ENCODE assay signal across 8 cellular contexts in the genomic region with DNA sequence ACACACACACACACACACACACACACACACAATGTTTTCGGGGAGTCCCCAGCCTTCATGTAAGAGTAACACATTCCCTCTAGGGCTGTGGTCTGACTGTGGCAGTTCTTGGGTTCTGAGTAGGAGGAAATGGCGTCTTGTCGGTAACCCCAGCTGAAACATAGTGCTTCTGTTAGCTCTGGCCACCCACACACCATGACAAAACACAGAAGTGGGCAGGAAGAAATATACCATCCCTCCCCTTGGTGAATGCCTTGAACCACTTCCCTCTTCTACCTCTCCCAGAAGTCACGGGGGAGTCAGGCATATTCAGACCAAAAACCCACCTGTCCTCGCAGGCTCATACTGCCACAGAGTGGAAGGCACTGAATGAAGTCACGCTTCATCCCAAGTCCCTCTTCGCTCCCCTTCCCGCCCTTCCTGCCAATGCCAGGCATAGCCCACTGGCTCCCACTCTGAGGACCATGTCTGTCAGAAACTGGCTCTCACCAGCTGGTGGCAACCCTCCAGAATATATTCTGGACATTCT. TPM values are rescaled to one million over a fixed set of nuclear protein-coding genes. Genes with fewer than 3 reads are reported as not detected.
A peak's percentile ranks its signal among the peaks of the same experiment; 100 is the strongest.
DNase-seq lines count a peak whose midpoint lies in the region; ATAC-seq and TF ChIP-seq lines count a peak whose summit lies in the region.

No MANE protein-coding gene starts in this region.

- no peak overlapping the region for H3K18ac ChIP-seq in mesendoderm (ENCODE audit: low read length)

- H3K9ac ChIP-seq in mesendoderm (ENCODE audit: low read length) = no peak overlapping the region

- POLR2A ChIA-PET in WTC11 (lab: Charles Lee) = no interaction called here

- peaks cover 0 to 29% (median 16%) of the 10 kb centered on the region in 4 donors for H3K4me1 Mint-ChIP-seq in CD4-positive, CD25-positive, alpha-beta regulatory T cell
- H3K4me1 Mint-ChIP-seq in neural crest cell = no peaks in the 10 kb centered on the region
- peaks cover 16% of the 10 kb centered on the region for H3K4me1 Mint-ChIP-seq in WTC11

- H3K9me3 ChIP-seq in CD4-positive, CD25-positive, alpha-beta regulatory T cell (ENCODE audit: control insufficient read depth in 2 of 2, low read length in 2 of 2) = no peaks in the 10 kb centered on the region
- no peaks in the 10 kb centered on the region for H3K9me3 ChIP-seq in esophagus squamous epithelium
- H3K9me3 ChIP-seq in left ventricle myocardium inferior (replicated peaks) = no peaks in the 10 kb centered on the region

- no peak overlapping the region for H3K4me3 ChIP-seq in CD4-positive, CD25-positive, alpha-beta regulatory T cell (ENCODE audit: low read depth, low read length)
- H3K4me3 ChIP-seq in esophagus squamous epithelium (no peak overlapping the region), mesendoderm (ENCODE audit: low read length) (no peak overlapping the region), left ventricle myocardium inferior (no peak overlapping the region)

- CTCF ChIA-PET in WTC11 (lab: Charles Lee) = interaction anchor here (0.8 to 10.8 kb wide), 9 partner anchors 12 to 140 kb away, joined by 3 to 99 read pairs (median 6); partner anchors contain the start of genes NXPH3 and SLC35B1

- H3K27ac Mint-ChIP-seq in CD4-positive, CD25-positive, alpha-beta regulatory T cell = peak overlapping the region in 2 of 3 donors; percentile 49 to 71
- peak overlapping the region; percentile 60 for H3K27ac Mint-ChIP-seq in neural crest cell (ENCODE audit: unreplicated experiment)
- no peak overlapping the region for H3K27ac Mint-ChIP-seq in WTC11

- no peaks in the 10 kb centered on the region for H3K79me1 ChIP-seq in mesendoderm (ENCODE audit: low read length)

- H3K23ac ChIP-seq in mesendoderm (ENCODE audit: low read length) = no peak overlapping the region

- peaks cover 6% of the 10 kb centered on the region for H3K4me1 ChIP-seq in CD4-positive, CD25-positive, alpha-beta regulatory T cell (ENCODE audit: control insufficient read depth, insufficient read depth, low read length, poor library complexity, severe bottlenecking)
- H3K4me1 ChIP-seq in esophagus squamous epithelium (peaks cover 5 to 30% (median 22%) of the 10 kb centered on the region in 3 donors), mesendoderm (ENCODE audit: control insufficient read depth, low read depth, low read length) (no peaks in the 10 kb centered on the region), left ventricle myocardium inferior (peaks cover 45% of the 10 kb centered on the region)

- H4K8ac ChIP-seq in mesendoderm (ENCODE audit: low read depth, low read length) = no peak overlapping the region

- H3K4me3 Mint-ChIP-seq in CD4-positive, CD25-positive, alpha-beta regulatory T cell = peak overlapping the region in 1 of 4 donors; percentile 58
- H3K4me3 Mint-ChIP-seq in neural crest cell = no peak overlapping the region
- no peak overlapping the region for H3K4me3 Mint-ChIP-seq in WTC11

- H3K79me2 ChIP-seq in mesendoderm (ENCODE audit: control insufficient read depth, insufficient read depth, low read length) = no peaks in the 10 kb centered on the region

- no peak overlapping the region for H2AK5ac ChIP-seq in mesendoderm (ENCODE audit: low read length)

- no peak overlapping the region for H4K5ac ChIP-seq in mesendoderm (ENCODE audit: low read length)

- H3K36me3 Mint-ChIP-seq in CD4-positive, CD25-positive, alpha-beta regulatory T cell = peaks cover 21% of the 10 kb centered on the region
- H3K36me3 Mint-ChIP-seq in neural crest cell (ENCODE audit: low read depth) (no peaks in the 10 kb centered on the region), WTC11 (peaks cover 8% of the 10 kb centered on the region)

- no peak overlapping the region for H2BK5ac ChIP-seq in mesendoderm (ENCODE audit: low read length)

- H3K27me3 ChIP-seq in CD4-positive, CD25-positive, alpha-beta regulatory T cell (ENCODE audit: control insufficient read depth, insufficient read depth, low read length) = no peaks in the 10 kb centered on the region
- H3K27me3 ChIP-seq in esophagus squamous epithelium = no peaks in the 10 kb centered on the region
- H3K27me3 ChIP-seq in mesendoderm (ENCODE audit: insufficient read depth, low read length, poor library complexity) = no peaks in the 10 kb centered on the region
- H3K27me3 ChIP-seq in left ventricle myocardium inferior (ENCODE audit: low read depth) = no peaks in the 10 kb centered on the region

- H2BK15ac ChIP-seq in mesendoderm (replicated peaks; ENCODE audit: low read depth) = no peak overlapping the region

- H3K4me2 ChIP-seq in mesendoderm (ENCODE audit: low read length) = no peak overlapping the region

- H3K56ac ChIP-seq in mesendoderm (ENCODE audit: low read length) = no peak overlapping the region

- no peak overlapping the region for H3K27ac ChIP-seq in CD4-positive, CD25-positive, alpha-beta regulatory T cell (ENCODE audit: insufficient read depth, low read length, poor library complexity, severe bottlenecking)
- H3K27ac ChIP-seq in esophagus squamous epithelium (peak overlapping the region in 1 of 4 donors; percentile 23), mesendoderm (ENCODE audit: low read depth, low read length) (no peak overlapping the region), left ventricle myocardium inferior (replicated peaks) (no peak overlapping the region)

- peaks cover 4% of the 10 kb centered on the region for H3K27me3 Mint-ChIP-seq in CD4-positive, CD25-positive, alpha-beta regulatory T cell
- peaks cover 18% of the 10 kb centered on the region for H3K27me3 Mint-ChIP-seq in neural crest cell (ENCODE audit: low read depth)
- no peaks in the 10 kb centered on the region; the same call in 1 of the 2 replicates for H3K27me3 Mint-ChIP-seq in WTC11 (ENCODE audit: low read depth)

- TF ChIP-seq CTCF in neural crest cell (conservative IDR thresholded peaks at IDR 0.05) (no peak), WTC11 (IDR thresholded peaks at IDR 0.05) (no peak), esophagus squamous epithelium (IDR thresholded peaks at IDR 0.05) (no peak), left ventricle myocardium inferior (IDR thresholded peaks at IDR 0.05; ENCODE audit: borderline replicate concordance) (no peak)

- intact Hi-C loops in esophagus squamous epithelium (cut with DNase I) = no loop called here
- intact Hi-C loops in left ventricle myocardium inferior (cut with micrococcal nuclease) = no loop called here

- DNase-seq in CD4-positive, CD25-positive, alpha-beta regulatory T cell = peak in 1 of 3 donors; percentile 69
- peak; percentile 70 for DNase-seq in activated CD8-positive, alpha-beta memory T cell treated with anti-CD3 and anti-CD28 coated beads, Interleukin-2, amount 50 U/mL, for 4 hours
- no peak for DNase-seq in neural crest cell (ENCODE audit: low read depth, low spot score)
- no peak for DNase-seq in WTC11 (ENCODE audit: low spot score)
- DNase-seq in esophagus squamous epithelium (lab: John Stamatoyannopoulos, UW) = no peak
- DNase-seq in mesendoderm = no peak
- DNase-seq in left ventricle myocardium inferior = no peak

- H2BK120ac ChIP-seq in mesendoderm (ENCODE audit: low read depth, low read length) = no peak overlapping the region

- peaks cover 18% of the 10 kb centered on the region for H3K36me3 ChIP-seq in CD4-positive, CD25-positive, alpha-beta regulatory T cell (ENCODE audit: control insufficient read depth, insufficient read depth, low read length)
- H3K36me3 ChIP-seq in esophagus squamous epithelium (peaks cover under 1 to 16% (median 10%) of the 10 kb centered on the region in 3 donors), mesendoderm (ENCODE audit: control insufficient read depth, insufficient read depth, low read length) (peaks cover 4% of the 10 kb centered on the region), left ventricle myocardium inferior (peaks cover 17% of the 10 kb centered on the region)

- H3K4ac ChIP-seq in mesendoderm (ENCODE audit: low read depth, low read length) = no peak overlapping the region

- no peak for TF ChIP-seq POLR2A in esophagus squamous epithelium (IDR thresholded peaks at IDR 0.05)

- WGBS in esophagus squamous epithelium, 2 donors = 44 to 61% methylated on average over 8 of the region's 8 CpGs
- WGBS in mesendoderm (ENCODE audit: extremely low coverage, insufficient coverage, low lambda C conversion rate) = no CpG with 5 or more reads among the region's 8 CpGs

- ATAC-seq in CD4-positive, CD25-positive, alpha-beta regulatory T cell (ENCODE audit: low read depth in 2 of 2) = peak; percentile 43 to 56
- ATAC-seq in HG03442 (IDR thresholded peaks at IDR 0.05; ENCODE audit: unreplicated experiment) = peak; percentile 66
- ATAC-seq in WTC11 = no peak

- no peaks in the 10 kb centered on the region for H3K9me3 Mint-ChIP-seq in CD4-positive, CD25-positive, alpha-beta regulatory T cell
- H3K9me3 Mint-ChIP-seq in neural crest cell (no peaks in the 10 kb centered on the region), WTC11 (no peaks in the 10 kb centered on the region)

RNA-seq across cellular contexts. Expression of gene SLC35B1, which starts 11.5 kb away (rescaled TPM):
- 51.8 TPM for total RNA-seq in CD4-positive, CD25-positive, alpha-beta regulatory T cell
- 10 to 100 TPM; 28.2 to 38.8 (median 34.1) TPM for polyA plus RNA-seq in CD4-positive, CD25-positive, alpha-beta regulatory T cell
- total RNA-seq in neural crest cell = 78.7 and 89.6 TPM in 2 replicates
- 43.7 to 55.9 TPM (median 45.0 TPM) in 3 replicates for total RNA-seq in WTC11 (2021)
- 10 to 100 TPM; 32.4 to 68.5 (median 36.2) TPM for total RNA-seq in esophagus squamous epithelium
- polyA plus RNA-seq in mesendoderm (2013, experiment 1 of 2) = 59.4 TPM
- polyA plus RNA-seq in mesendoderm (2013, experiment 2 of 2) = 58.0 TPM
- 53.4 TPM for total RNA-seq in left ventricle myocardium inferior

RNA-seq across cellular contexts. Expression of gene SPOP, which starts 18.4 kb away (rescaled TPM):
- 66.3 TPM for total RNA-seq in CD4-positive, CD25-positive, alpha-beta regulatory T cell
- 100 to 1,000 TPM in 2 of 4 donors, 10 to 100 TPM in 2; 76.4 to 123 (median 106) TPM for polyA plus RNA-seq in CD4-positive, CD25-positive, alpha-beta regulatory T cell
- 51.9 and 60.3 TPM in 2 replicates for total RNA-seq in neural crest cell
- total RNA-seq in WTC11 (2021) = 19.2 to 32.4 TPM (median 22.4 TPM) in 3 replicates
- 10 to 100 TPM; 18.1 to 67.5 (median 36.5) TPM for total RNA-seq in esophagus squamous epithelium
- polyA plus RNA-seq in mesendoderm (2013, experiment 1 of 2) = 16.4 TPM
- polyA plus RNA-seq in mesendoderm (2013, experiment 2 of 2) = 17.2 TPM
- 66.9 TPM for total RNA-seq in left ventricle myocardium inferior
